28 cellular contexts compared by ENCODE assay signal in genomic region chr15:72873379-72874233, GRCh38.
DNase-seq lines count a peak whose midpoint lies in the region; ATAC-seq and TF ChIP-seq lines count a peak whose summit lies in the region.
"Had no signal": no experiment of that assay in that cellular context is flagged by ENCODE, and none has a peak within 500 bp of the region (broad histone marks: within the 10 kb centered on the region; RNA-seq: fewer than 3 reads in every experiment).

No MANE protein-coding gene starts in this region.

- no peak overlapping the region for H3K27ac Mint-ChIP-seq in osteocyte (ENCODE audit: unreplicated experiment)
- no peak overlapping the region for H3K27ac Mint-ChIP-seq in natural killer cell treated with Interleukin-12 subunit alpha and Interleukin-12 subunit beta and Interleukin-15 and Interleukin-18, amount 100 ng/mL, for 72 hours
- H3K27ac Mint-ChIP-seq: activated naive CD8-positive, alpha-beta T cell treated with anti-CD3 and anti-CD28 coated beads, Interleukin-2, amount 50 U/mL, for 24 hours; CD14-positive monocyte; naive thymus-derived CD8-positive, alpha-beta T cell; progenitor cell of endocrine pancreas; stimulated activated effector memory CD8-positive, alpha-beta T cell treated with anti-CD3 and anti-CD28 coated beads, Interleukin-12 subunit alpha, Interleukin-12 subunit beta, amount 100 ng/mL, for 72 hours; WTC11 had no signal

- H3K36me3 Mint-ChIP-seq in osteocyte (ENCODE audit: unreplicated experiment), result no peaks in the 10 kb centered on the region
- H3K36me3 Mint-ChIP-seq in natural killer cell treated with Interleukin-12 subunit alpha and Interleukin-12 subunit beta and Interleukin-15 and Interleukin-18, amount 100 ng/mL, for 72 hours, result peaks cover 4% of the 10 kb centered on the region
- H3K36me3 Mint-ChIP-seq: brain; CD14-positive monocyte; stimulated activated effector memory CD8-positive, alpha-beta T cell treated with anti-CD3 and anti-CD28 coated beads, Interleukin-12 subunit alpha, Interleukin-12 subunit beta, amount 100 ng/mL, for 72 hours had no signal

- no peaks in the 10 kb centered on the region for H3K4me1 ChIP-seq in GM23248 (ENCODE audit: insufficient read depth)
- H3K4me1 ChIP-seq in esophagus muscularis mucosa, result peaks cover 0 to 23% (median 13%) of the 10 kb centered on the region in 4 donors
- H3K4me1 ChIP-seq in breast epithelium, result no peaks in the 10 kb centered on the region

- TF ChIP-seq POLR2A in esophagus muscularis mucosa (IDR thresholded peaks at IDR 0.05; ENCODE audit: low read depth), result no peak
- no peak for TF ChIP-seq POLR2A in breast epithelium (IDR thresholded peaks at IDR 0.05)

- H4K20me1 ChIP-seq in GM23248 (ENCODE audit: insufficient read depth), result no peaks in the 10 kb centered on the region

- no peak for ATAC-seq in natural killer cell treated with Interleukin-12 subunit alpha and Interleukin-12 subunit beta and Interleukin-15 and Interleukin-18, amount 100 ng/mL, for 72 hours
- no peak for ATAC-seq in SK-N-SH treated with all-trans-retinoic acid at 6 μM for 48 hours
- ATAC-seq: activated naive CD8-positive, alpha-beta T cell treated with anti-CD3 and anti-CD28 coated beads, Interleukin-2, amount 50 U/mL, for 24 hours; left colon; naive thymus-derived CD8-positive, alpha-beta T cell; stimulated activated effector memory CD8-positive, alpha-beta T cell treated with anti-CD3 and anti-CD28 coated beads, Interleukin-12 subunit alpha, Interleukin-12 subunit beta, amount 100 ng/mL, for 72 hours; WTC11 had no signal

- H3K27ac ChIP-seq in GM23248 (no peak overlapping the region), esophagus muscularis mucosa (replicated peaks in 1 of 4) (no peak overlapping the region), breast epithelium (no peak overlapping the region)
- H3K27ac ChIP-seq: RWPE1 had no signal

- intact Hi-C loops in esophagus muscularis mucosa (cut with DNase I) (no loop called here), breast epithelium (cut with DNase I; ENCODE audit: low total_unique reads) (no loop called here)

- H3K9me3 Mint-ChIP-seq in osteocyte (ENCODE audit: unreplicated experiment), result peaks cover 12% of the 10 kb centered on the region
- H3K9me3 Mint-ChIP-seq in natural killer cell treated with Interleukin-12 subunit alpha and Interleukin-12 subunit beta and Interleukin-15 and Interleukin-18, amount 100 ng/mL, for 72 hours, result no peaks in the 10 kb centered on the region
- H3K9me3 Mint-ChIP-seq: activated naive CD8-positive, alpha-beta T cell treated with anti-CD3 and anti-CD28 coated beads, Interleukin-2, amount 50 U/mL, for 24 hours; stimulated activated effector memory CD8-positive, alpha-beta T cell treated with anti-CD3 and anti-CD28 coated beads, Interleukin-12 subunit alpha, Interleukin-12 subunit beta, amount 100 ng/mL, for 72 hours had no signal

- H3K9me3 ChIP-seq in GM23248 (ENCODE audit: low read depth) (no peaks in the 10 kb centered on the region), esophagus muscularis mucosa (no peaks in the 10 kb centered on the region), breast epithelium (no peaks in the 10 kb centered on the region)

- DNase-seq in GM23248, result peak; percentile 4
- peak; percentile 10 for DNase-seq in NCI-H2196 (lab: John Stamatoyannopoulos, UW; ENCODE audit: unreplicated experiment)
- DNase-seq in esophagus muscularis mucosa (ENCODE audit: extremely low spot score), result peak; percentile 90
- DNase-seq in osteocyte (ENCODE audit: extremely low spot score, unreplicated experiment), result peak; percentile 77
- no peak for DNase-seq in natural killer cell treated with Interleukin-12 subunit alpha and Interleukin-12 subunit beta and Interleukin-15 and Interleukin-18, amount 100 ng/mL, for 72 hours (ENCODE audit: low spot score)
- no peak for DNase-seq in T-helper 9 cell
- DNase-seq in breast epithelium (ENCODE audit: low spot score in 2 of 2), result no peak
- DNase-seq: activated CD4-positive, alpha-beta T cell treated with anti-CD3 and anti-CD28 coated beads, Interleukin-2, amount 50 U/mL, for 4 hours; activated CD8-positive, alpha-beta memory T cell treated with anti-CD3 and anti-CD28 coated beads, Interleukin-2, amount 50 U/mL, for 48 hours; activated effector memory CD4-positive, alpha-beta T cell treated with Interleukin-2 at 50 U/mL for 16 hours; activated naive CD8-positive, alpha-beta T cell treated with anti-CD3 and anti-CD28 coated beads, Interleukin-2, amount 50 U/mL, for 24 hours; cortex of kidney; H7; head of caudate nucleus; KBM-7; left colon; mesendoderm; naive thymus-derived CD8-positive, alpha-beta T cell; NCI-H1694 treated with DMSO at 0.1 percent for 48 hours; small intestine; stimulated activated CD4-positive, alpha-beta T cell treated with anti-CD3 and anti-CD28 coated beads, Interleukin-2, amount 100 ng/mL, for 24 hours had no signal

- no peaks in the 10 kb centered on the region; the same call in 1 of the 2 replicates for H3K9me2 ChIP-seq in GM23248 (ENCODE audit: insufficient read depth)

- in situ Hi-C loops in GM23248 (cut with MboI), result no loop called here

- H3K4me2 ChIP-seq in GM23248 (ENCODE audit: unreplicated experiment), result no peak overlapping the region

- H3K79me2 ChIP-seq in GM23248 (ENCODE audit: insufficient read depth), result no peaks in the 10 kb centered on the region

- no peaks in the 10 kb centered on the region for H3K36me3 ChIP-seq in GM23248 (ENCODE audit: low read depth)
- H3K36me3 ChIP-seq in esophagus muscularis mucosa, result no peaks in the 10 kb centered on the region
- H3K36me3 ChIP-seq in breast epithelium, result no peaks in the 10 kb centered on the region

- peaks cover 33% of the 10 kb centered on the region for H3K27me3 Mint-ChIP-seq in osteocyte (ENCODE audit: unreplicated experiment)
- peaks cover 0 to 10% of the 10 kb centered on the region in 2 donors for H3K27me3 Mint-ChIP-seq in natural killer cell treated with Interleukin-12 subunit alpha and Interleukin-12 subunit beta and Interleukin-15 and Interleukin-18, amount 100 ng/mL, for 72 hours

- H2AFZ ChIP-seq in GM23248, result no peak overlapping the region

- no peak for TF ChIP-seq CTCF in esophagus muscularis mucosa (IDR thresholded peaks at IDR 0.05)
- no peak for TF ChIP-seq CTCF in osteocyte (IDR thresholded peaks at IDR 0.05)
- no peak for TF ChIP-seq CTCF in breast epithelium (IDR thresholded peaks at IDR 0.05)

- H3F3A ChIP-seq in GM23248 (ENCODE audit: insufficient read depth), result no peaks in the 10 kb centered on the region

- peaks cover 12% of the 10 kb centered on the region; the same call in 1 of the 2 replicates for H3K27me3 ChIP-seq in GM23248 (replicated peaks; ENCODE audit: insufficient read depth)
- H3K27me3 ChIP-seq in esophagus muscularis mucosa, result no peaks in the 10 kb centered on the region
- H3K27me3 ChIP-seq in breast epithelium, result no peaks in the 10 kb centered on the region

- H3K9ac ChIP-seq in GM23248, result no peak overlapping the region

- no peak overlapping the region for H3K4me3 Mint-ChIP-seq in osteocyte (ENCODE audit: unreplicated experiment)
- no peak overlapping the region for H3K4me3 Mint-ChIP-seq in natural killer cell treated with Interleukin-12 subunit alpha and Interleukin-12 subunit beta and Interleukin-15 and Interleukin-18, amount 100 ng/mL, for 72 hours
- H3K4me3 Mint-ChIP-seq: activated naive CD8-positive, alpha-beta T cell treated with anti-CD3 and anti-CD28 coated beads, Interleukin-2, amount 50 U/mL, for 24 hours; brain; CD14-positive monocyte; naive thymus-derived CD8-positive, alpha-beta T cell; stimulated activated effector memory CD8-positive, alpha-beta T cell treated with anti-CD3 and anti-CD28 coated beads, Interleukin-12 subunit alpha, Interleukin-12 subunit beta, amount 100 ng/mL, for 72 hours; WTC11 had no signal

- H3K4me3 ChIP-seq in GM23248, result no peak overlapping the region
- H3K4me3 ChIP-seq in esophagus muscularis mucosa, result no peak overlapping the region
- no peak overlapping the region for H3K4me3 ChIP-seq in breast epithelium

- TF ChIP-seq EP300 in esophagus muscularis mucosa (IDR thresholded peaks at IDR 0.05), result no peak

- no peaks in the 10 kb centered on the region for H3K4me1 Mint-ChIP-seq in osteocyte (ENCODE audit: unreplicated experiment)
- H3K4me1 Mint-ChIP-seq in natural killer cell treated with Interleukin-12 subunit alpha and Interleukin-12 subunit beta and Interleukin-15 and Interleukin-18, amount 100 ng/mL, for 72 hours (ENCODE audit: low read depth in 2 of 2), result peaks cover 0 to 2% of the 10 kb centered on the region in 2 donors
- H3K4me1 Mint-ChIP-seq: activated naive CD8-positive, alpha-beta T cell treated with anti-CD3 and anti-CD28 coated beads, Interleukin-2, amount 50 U/mL, for 24 hours; CD14-positive monocyte; naive thymus-derived CD8-positive, alpha-beta T cell; stimulated activated effector memory CD8-positive, alpha-beta T cell treated with anti-CD3 and anti-CD28 coated beads, Interleukin-12 subunit alpha, Interleukin-12 subunit beta, amount 100 ng/mL, for 72 hours had no signal

- WGBS in GM23248 (ENCODE audit: low coverage in 1 of 2, low lambda C conversion rate in 2 of 2, missing lambda C conversion rate in 2 of 2), 2 experiments, result 8 to 13% methylated on average over 12 of the region's 12 CpGs
- 55% methylated on average over 12 of the region's 12 CpGs for WGBS in esophagus muscularis mucosa

TF ChIP-seq in SK-N-SH treated with all-trans-retinoic acid at 6 μM for 48 hours, 23 proteins besides CTCF, POLR2A, EP300 and RAD21 (continues in another document):
- TF ChIP-seq BACH2 (CRISPR knock-in tag; IDR thresholded peaks at IDR 0.05; ENCODE audit: borderline replicate concordance) (no peak), PPARA (CRISPR knock-in tag; IDR thresholded peaks at IDR 0.05; ENCODE audit: borderline replicate concordance) (no peak), ISL1 (CRISPR knock-in tag; IDR thresholded peaks at IDR 0.05) (no peak), ZNF565 (CRISPR knock-in tag; conservative IDR thresholded peaks at IDR 0.05; ENCODE audit: low read depth) (no peak), POU6F1 (CRISPR knock-in tag; IDR thresholded peaks at IDR 0.05; ENCODE audit: borderline replicate concordance, low read depth) (no peak), GLIS3 (CRISPR knock-in tag; IDR thresholded peaks at IDR 0.05) (no peak), ESRRG (CRISPR knock-in tag; IDR thresholded peaks at IDR 0.05) (no peak), ZC3H10 (CRISPR knock-in tag; IDR thresholded peaks at IDR 0.05) (no peak), ZNF70 (CRISPR knock-in tag; IDR thresholded peaks at IDR 0.05) (no peak)

Comparison
In these comparisons a context has a peak if more than half of its experiments do, and no peak if none do; other contexts are left out.
1. DNase-seq: peak in GM23248 (single experiment), NCI-H2196 (single experiment), esophagus muscularis mucosa (single experiment) and osteocyte (single experiment); none in natural killer cell treated with Interleukin-12 subunit alpha and Interleukin-12 subunit beta and Interleukin-15 and Interleukin-18, amount 100 ng/mL, for 72 hours (single experiment), T-helper 9 cell (single experiment) and breast epithelium (0 of 2).